Comparison of ENCODE assay signal across 26 cellular contexts in the genomic region with DNA sequence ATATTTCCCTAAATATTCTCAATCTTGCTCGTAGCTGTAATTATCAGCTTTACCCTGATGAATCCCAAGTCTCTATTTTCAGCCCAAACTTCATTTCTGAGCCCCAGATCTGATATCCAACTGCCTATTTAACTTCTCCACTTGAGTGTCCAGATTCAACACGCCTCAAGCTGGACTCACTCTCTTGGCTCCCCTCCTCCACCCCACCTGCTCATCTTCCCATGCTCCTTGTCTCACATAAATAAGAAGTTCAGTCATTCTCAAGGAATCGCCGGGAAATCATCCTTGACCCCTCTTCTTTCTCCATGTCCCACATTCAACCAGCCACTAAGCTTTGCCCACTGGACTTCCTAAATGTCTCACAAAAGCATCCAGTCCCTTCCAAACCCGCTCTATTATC.
DNase-seq lines count a peak whose midpoint lies in the region; ATAC-seq and TF ChIP-seq lines count a peak whose summit lies in the region.
"Had no signal": no experiment of that assay in that cellular context is flagged by ENCODE, and none has a peak within 500 bp of the region (broad histone marks: within the 10 kb centered on the region; RNA-seq: fewer than 3 reads in every experiment).

No MANE protein-coding gene starts in this region.

- peak overlapping the region; percentile 98 for H2BK20ac ChIP-seq in H9 (ENCODE audit: low read depth, low read length, poor library complexity, severe bottlenecking)

- no peak overlapping the region for H3K4me2 ChIP-seq in H9 (ENCODE audit: insufficient read depth, insufficient read length, low read length)
- H3K4me2 ChIP-seq in mammary epithelial cell (ENCODE audit: insufficient read depth, low read depth, low read length): no peak overlapping the region

- intact Hi-C loops in mammary epithelial cell (cut with micrococcal nuclease) (loop anchor here (1.0 to 5.0 kb wide), 2 partner anchors 45 to 74 kb away; no protein-coding TSS in a partner anchor), lower lobe of right lung (cut with DNase I) (no loop called here), aorta (cut with DNase I) (loop anchor here in 1 of 2 donors (10.0 kb wide), 1 partner anchor 73 kb away; no protein-coding TSS in a partner anchor)

- no peak overlapping the region for H4K91ac ChIP-seq in H9 (ENCODE audit: insufficient read length, low read depth, low read length)

- no CpG with 5 or more reads among the region's 5 CpGs for WGBS in H9 (ENCODE audit: extremely low coverage, insufficient read length, low lambda C conversion rate)
- 84% methylated on average over 5 of the region's 5 CpGs for WGBS in mammary epithelial cell (ENCODE audit: low coverage, missing lambda C conversion rate)
- 80 to 81% methylated on average over 5 of the region's 5 CpGs for WGBS in aorta, 2 donors

- no peak overlapping the region for H3K27ac Mint-ChIP-seq in H9
- no peak overlapping the region for H3K27ac Mint-ChIP-seq in mesothelial cell of epicardium
- H3K27ac Mint-ChIP-seq: activated naive CD8-positive, alpha-beta T cell treated with anti-CD3 and anti-CD28 coated beads for 36 hours; IgD-negative memory B cell; memory B cell; naive B cell; stimulated activated memory B cell treated with anti-CD40 and anti-IgM and Interleukin-4, amounts not matched to agents 10 μg/mL and 1 μg/mL and 100 μg/mL, for 72 hours; T-helper 1 cell treated with Interleukin-12 subunit alpha and Interleukin-12 subunit beta and Interleukin-4 antibody, amounts not matched to agents 30 μg/mL and 1 μg/mL, for 36 hours had no signal

- H3K36me3 Mint-ChIP-seq in H9 (ENCODE audit: insufficient read depth in 1 of 3, low read depth in 3 of 3) (peaks cover 0 to 5% (median 0%) of the 10 kb centered on the region in 3 experiments; a peak in 1 of 7 replicates), mesothelial cell of epicardium (peaks cover 7% of the 10 kb centered on the region)
- H3K36me3 Mint-ChIP-seq: activated naive CD8-positive, alpha-beta T cell treated with anti-CD3 and anti-CD28 coated beads for 36 hours; memory B cell; stimulated activated memory B cell treated with anti-CD40 and anti-IgM and Interleukin-4, amounts not matched to agents 10 μg/mL and 1 μg/mL and 100 μg/mL, for 72 hours had no signal

- dilution Hi-C loops in mammary epithelial cell (cut with HindIII; ENCODE audit: low sequenced_read_pairs): loop anchor here (5.0 kb wide), 1 partner anchor 75 kb away; no protein-coding TSS in a partner anchor

- ATAC-seq in lower lobe of right lung: no peak
- no peak for ATAC-seq in aorta (ENCODE audit: low FRiP score)
- ATAC-seq: activated T-cell treated with anti-CD3 and anti-CD28 coated beads, Interleukin-2, amount 50 U/mL, for 4 hours; stimulated activated memory B cell treated with anti-CD40 and anti-IgM and Interleukin-4, amounts not matched to agents 10 μg/mL and 1 μg/mL and 100 μg/mL, for 72 hours; upper lobe of right lung had no signal

- no peak overlapping the region for H2AK5ac ChIP-seq in H9 (ENCODE audit: insufficient read length, low read length)

- H4K20me1 ChIP-seq in H9 (ENCODE audit: control insufficient read depth, insufficient read depth, insufficient read length) (no peaks in the 10 kb centered on the region), mammary epithelial cell (ENCODE audit: insufficient read depth, low read length) (no peaks in the 10 kb centered on the region)

- no peak overlapping the region for H3K4me3 ChIP-seq in mammary epithelial cell (replicated peaks in 1 of 3; ENCODE audit: insufficient read depth in 1 of 3, low read depth in 2 of 3, low read length in 3 of 3)
- no peak overlapping the region for H3K4me3 ChIP-seq in lower lobe of right lung
- H3K4me3 ChIP-seq in rectal smooth muscle tissue (ENCODE audit: low read length): no peak overlapping the region
- H3K4me3 ChIP-seq in aorta (ENCODE audit: low read length in 2 of 2): no peak overlapping the region
- H3K4me3 ChIP-seq: upper lobe of right lung had no signal

- H3K18ac ChIP-seq in H9 (ENCODE audit: insufficient read length, low read depth, low read length): no peak overlapping the region

- no peak overlapping the region for H3K4me3 Mint-ChIP-seq in H9
- H3K4me3 Mint-ChIP-seq in mesothelial cell of epicardium: no peak overlapping the region
- H3K4me3 Mint-ChIP-seq: activated naive CD8-positive, alpha-beta T cell treated with anti-CD3 and anti-CD28 coated beads for 36 hours; activated T-cell treated with anti-CD3 and anti-CD28 coated beads, Interleukin-2, amount 50 U/mL, for 4 hours; IgD-negative memory B cell; memory B cell; naive B cell; stimulated activated memory B cell treated with anti-CD40 and anti-IgM and Interleukin-4, amounts not matched to agents 10 μg/mL and 1 μg/mL and 100 μg/mL, for 72 hours; T-helper 1 cell treated with Interleukin-12 subunit alpha and Interleukin-12 subunit beta and Interleukin-4 antibody, amounts not matched to agents 30 μg/mL and 1 μg/mL, for 36 hours had no signal

- peaks cover 3% of the 10 kb centered on the region; the same call in 1 of the 2 replicates for H3K4me1 ChIP-seq in H9 (ENCODE audit: insufficient read depth, low read length)
- H3K4me1 ChIP-seq in mammary epithelial cell (ENCODE audit: insufficient read depth, low read length): peaks cover 11% of the 10 kb centered on the region
- H3K4me1 ChIP-seq in lower lobe of right lung: peaks cover 7% of the 10 kb centered on the region
- H3K4me1 ChIP-seq in rectal smooth muscle tissue (ENCODE audit: control insufficient read depth, insufficient read depth, low read length): peaks cover 18% of the 10 kb centered on the region
- H3K4me1 ChIP-seq in aorta (ENCODE audit: control insufficient read depth in 1 of 2, insufficient read depth in 2 of 2, low read length in 2 of 2): no peaks in the 10 kb centered on the region
- H3K4me1 ChIP-seq: upper lobe of right lung had no signal

- H3K27me3 ChIP-seq in H9 (ENCODE audit: insufficient read depth, low read length) (no peaks in the 10 kb centered on the region), mammary epithelial cell (ENCODE audit: insufficient read depth, low read length) (no peaks in the 10 kb centered on the region), lower lobe of right lung (ENCODE audit: low read depth) (no peaks in the 10 kb centered on the region), rectal smooth muscle tissue (ENCODE audit: control insufficient read depth, insufficient read depth, low read length) (no peaks in the 10 kb centered on the region), aorta (ENCODE audit: control insufficient read depth in 1 of 2, insufficient read depth in 2 of 2, low read length in 1 of 2) (peaks cover 0 to 2% of the 10 kb centered on the region in 2 donors)
- H3K27me3 ChIP-seq: upper lobe of right lung had no signal

- H4K5ac ChIP-seq in H9 (ENCODE audit: insufficient read length, low read depth, low read length): no peak overlapping the region

- H3K9me3 ChIP-seq in H9 (ENCODE audit: control insufficient read depth, low read depth, low read length) (no peaks in the 10 kb centered on the region), mammary epithelial cell (replicated peaks; ENCODE audit: insufficient read depth, low read length) (no peaks in the 10 kb centered on the region), lower lobe of right lung (no peaks in the 10 kb centered on the region), aorta (ENCODE audit: control insufficient read depth, low read length) (peaks cover 1% of the 10 kb centered on the region)
- H3K9me3 ChIP-seq: upper lobe of right lung had no signal

- TF ChIP-seq CTCF in H9 (conservative IDR thresholded peaks at IDR 0.05) (no peak), mammary epithelial cell (conservative IDR thresholded peaks at IDR 0.05 in 1 of 2, IDR thresholded peaks at IDR 0.05 in 1 of 2; ENCODE audit: extremely low read depth in 1 of 2, insufficient read depth in 1 of 2, low read depth in 1 of 2, low read length in 2 of 2) (no peak), lower lobe of right lung (IDR thresholded peaks at IDR 0.05) (no peak), mesothelial cell of epicardium (IDR thresholded peaks at IDR 0.05; ENCODE audit: unreplicated experiment) (no peak)

- CTCF ChIA-PET in mammary epithelial cell (lab: Charles Lee; ENCODE audit: low non-redundant PET): no interaction called here

- H2BK12ac ChIP-seq in H9 (ENCODE audit: insufficient read length, low read depth, low read length): no peak overlapping the region

- no peak overlapping the region for H3T11ph ChIP-seq in H9 (ENCODE audit: low read length)

- no peak overlapping the region for H3K27ac ChIP-seq in H9 (ENCODE audit: insufficient read length, low read depth, low read length)
- H3K27ac ChIP-seq in mammary epithelial cell (ENCODE audit: insufficient read depth, low read depth, low read length): no peak overlapping the region
- H3K27ac ChIP-seq in lower lobe of right lung: peak overlapping the region; percentile 33
- peak overlapping the region; percentile 90 for H3K27ac ChIP-seq in rectal smooth muscle tissue (ENCODE audit: low read depth, low read length)
- no peak overlapping the region for H3K27ac ChIP-seq in caudate nucleus (ENCODE audit: low read depth, low read length)
- H3K27ac ChIP-seq in aorta (ENCODE audit: low read depth in 1 of 2, low read length in 2 of 2): no peak overlapping the region
- H3K27ac ChIP-seq: upper lobe of right lung had no signal

- H3K23ac ChIP-seq in H9 (ENCODE audit: insufficient read length, low read depth, low read length): no peak overlapping the region

- H3K27me3 Mint-ChIP-seq in H9 (ENCODE audit: low read depth): no peaks in the 10 kb centered on the region; the same call in 1 of the 2 replicates
- no peaks in the 10 kb centered on the region for H3K27me3 Mint-ChIP-seq in mesothelial cell of epicardium (ENCODE audit: low read depth)

- H4K8ac ChIP-seq in H9 (replicated peaks; ENCODE audit: insufficient read length, low read depth, low read length): no peak overlapping the region

- peaks cover 3% of the 10 kb centered on the region for H3K23me2 ChIP-seq in H9 (ENCODE audit: insufficient read length, low read depth, low read length, poor library complexity, severe bottlenecking)

- in situ Hi-C loops in mammary epithelial cell (cut with MboI; ENCODE audit: low sequenced_read_pairs in 2 of 2): no loop called here

- peak overlapping the region; percentile 15 for H2AFZ ChIP-seq in H9 (ENCODE audit: low read length)
- H2AFZ ChIP-seq in mammary epithelial cell (ENCODE audit: low read depth, low read length): peak overlapping the region; percentile 56

- H3K56ac ChIP-seq in H9 (ENCODE audit: insufficient read length, low read depth, low read length): no peak overlapping the region

- no peak overlapping the region for H2BK5ac ChIP-seq in H9 (ENCODE audit: insufficient read length, low read length)

- H3K9me3 Mint-ChIP-seq in H9 (peaks cover 13% of the 10 kb centered on the region in 2 experiments; a peak in 4 of 5 replicates), mesothelial cell of epicardium (peaks cover 14% of the 10 kb centered on the region)

- DNase-seq in H9 (no peak), mammary epithelial cell (no peak), lower lobe of right lung (no peak), caudate nucleus (lab: John Stamatoyannopoulos, UW) (no peak), aorta (no peak), mesothelial cell of epicardium (ENCODE audit: low spot score in 2 of 2, unreplicated experiment in 2 of 2) (no peak), NCI-H2196 (lab: John Stamatoyannopoulos, UW; ENCODE audit: unreplicated experiment) (no peak)
- DNase-seq: activated gamma-delta T cell; activated naive CD8-positive, alpha-beta T cell treated with anti-CD3 and anti-CD28 coated beads for 36 hours; activated T-cell treated with anti-CD3 and anti-CD28 coated beads, Interleukin-2, amount 50 U/mL, for 4 hours; Calu3; cerebellar nuclear complex; DMS79 treated with DMSO at 0.1 percent for 48 hours; GDM1; naive B cell; NCI-H1092; NCI-H1694; NCI-H446 treated with DMSO at 0.1 percent for 48 hours; NCI-H774; RPMI8226; upper lobe of right lung had no signal

- no peak overlapping the region for H2BK15ac ChIP-seq in H9 (ENCODE audit: low read depth, low read length)

- H3K14ac ChIP-seq in H9 (ENCODE audit: insufficient read depth, low read length): no peak overlapping the region

- H3K9ac ChIP-seq in H9 (ENCODE audit: extremely low read depth, insufficient read length, low read length): no peak overlapping the region
- H3K9ac ChIP-seq in mammary epithelial cell (ENCODE audit: insufficient read depth, low read length): no peak overlapping the region
- H3K9ac ChIP-seq in rectal smooth muscle tissue (ENCODE audit: low read length): no peak overlapping the region

- BruUV-seq in mammary epithelial cell (replicated peaks; lab: Mats Ljungman, UMichigan): no TSS peak

- H2BK120ac ChIP-seq in H9 (ENCODE audit: low read depth, low read length, poor library complexity, severe bottlenecking): no peak overlapping the region

- H3K79me2 ChIP-seq in H9 (ENCODE audit: insufficient read depth, low read length) (no peaks in the 10 kb centered on the region), mammary epithelial cell (ENCODE audit: insufficient read depth, low read length) (no peaks in the 10 kb centered on the region)

- H3K79me1 ChIP-seq in H9 (ENCODE audit: insufficient read depth, low read depth, low read length, poor library complexity, severe bottlenecking): no peaks in the 10 kb centered on the region

- H3K36me3 ChIP-seq in mammary epithelial cell (ENCODE audit: insufficient read depth, low read length) (no peaks in the 10 kb centered on the region), lower lobe of right lung (no peaks in the 10 kb centered on the region), rectal smooth muscle tissue (ENCODE audit: control insufficient read depth, insufficient read depth, low read length) (no peaks in the 10 kb centered on the region), aorta (ENCODE audit: control insufficient read depth in 1 of 2, insufficient read depth in 2 of 2, low read length in 1 of 2) (no peaks in the 10 kb centered on the region)
- H3K36me3 ChIP-seq: upper lobe of right lung had no signal

- no peak overlapping the region for H3K4ac ChIP-seq in H9 (ENCODE audit: low read depth, low read length)

- no peaks in the 10 kb centered on the region; a peak in 2 of 4 replicates for H3K4me1 Mint-ChIP-seq in H9
- peaks cover 6% of the 10 kb centered on the region for H3K4me1 Mint-ChIP-seq in mesothelial cell of epicardium
- H3K4me1 Mint-ChIP-seq: memory B cell had no signal

Comparison
In these comparisons a context has a peak if more than half of its experiments do, and no peak if none do; other contexts are left out.
1. H3K27ac ChIP-seq: peak in lower lobe of right lung (single experiment) and rectal smooth muscle tissue (single experiment); none in H9 (single experiment), mammary epithelial cell (single experiment), caudate nucleus (single experiment) and aorta (0 of 2).